30 cellular contexts compared by ENCODE assay signal in genomic region chr20:62540504-62540903, GRCh38.
DNase-seq lines count a peak whose midpoint lies in the region; ATAC-seq, FAIRE-seq and TF ChIP-seq lines count a peak whose summit lies in the region.
"Had no signal": no experiment of that assay in that cellular context is flagged by ENCODE, and none has a peak within 500 bp of the region (broad histone marks: within the 10 kb centered on the region; RNA-seq: fewer than 3 reads in every experiment).

No MANE protein-coding gene starts in this region.

- H3F3A ChIP-seq in GM23338 (replicated peaks; ENCODE audit: low read depth): no peaks in the 10 kb centered on the region

- H3K27me3 Mint-ChIP-seq in GM23338 (ENCODE audit: insufficient read depth, low read depth, poor library complexity): peaks cover 5% of the 10 kb centered on the region
- H3K27me3 Mint-ChIP-seq: activated naive CD8-positive, alpha-beta T cell treated with anti-CD3 and anti-CD28 coated beads for 36 hours; activated T-cell treated with anti-CD3 and anti-CD28 coated beads, Interleukin-2, amount 50 U/mL, for 24 hours had no signal

- H3K9me2 ChIP-seq in GM23338 (ENCODE audit: insufficient read depth): no peaks in the 10 kb centered on the region

- H2AFZ ChIP-seq in GM23338: no peak overlapping the region

- H3K9me3 ChIP-seq in transverse colon (no peaks in the 10 kb centered on the region), right cardiac atrium (ENCODE audit: control insufficient read depth, low read length) (no peaks in the 10 kb centered on the region)
- H3K9me3 ChIP-seq: colonic mucosa, left lung, neutrophil, tibial artery had no signal

- no peaks in the 10 kb centered on the region for H3K79me2 ChIP-seq in GM23338 (replicated peaks; ENCODE audit: insufficient read depth)

- no peaks in the 10 kb centered on the region for H3K4me1 Mint-ChIP-seq in GM23338
- H3K4me1 Mint-ChIP-seq: activated naive CD8-positive, alpha-beta T cell treated with anti-CD3 and anti-CD28 coated beads for 36 hours had no signal

- peaks cover 7% of the 10 kb centered on the region; the same call in 2 of the 3 replicates for H3K9me3 Mint-ChIP-seq in GM23338
- H3K9me3 Mint-ChIP-seq: activated T-cell treated with anti-CD3 and anti-CD28 coated beads, Interleukin-2, amount 50 U/mL, for 24 hours had no signal

- FAIRE-seq in GM12892 (lab: Jason Lieb, UNC): no peak
- FAIRE-seq: G401.6, RCC 7860 had no signal

- TF ChIP-seq EP300 in transverse colon (IDR thresholded peaks at IDR 0.05; ENCODE audit: low read depth): no peak

- no peak overlapping the region for H3K4me3 ChIP-seq in GM23338
- no peak overlapping the region for H3K4me3 ChIP-seq in NB4 (ENCODE audit: low read depth, low read length)
- no peak overlapping the region for H3K4me3 ChIP-seq in transverse colon
- H3K4me3 ChIP-seq in right cardiac atrium (ENCODE audit: low read length): no peak overlapping the region
- H3K4me3 ChIP-seq: BLaER1 treated with 17β-estradiol and CSF1 and Interleukin-3, amounts not matched to agents 10 nM and 100 nM; cardiac muscle cell; colonic mucosa; left lung; tibial artery had no signal

- no peak overlapping the region for H3K27ac Mint-ChIP-seq in GM23338
- H3K27ac Mint-ChIP-seq: activated naive CD8-positive, alpha-beta T cell treated with anti-CD3 and anti-CD28 coated beads for 36 hours; activated T-cell treated with anti-CD3 and anti-CD28 coated beads, Interleukin-2, amount 50 U/mL, for 24 hours had no signal

- 0 out of 3 replicates have a peak, but pooled peaks cover 3% of the 10 kb centered on the region for H3K36me3 Mint-ChIP-seq in GM23338 (ENCODE audit: low read depth)
- H3K36me3 Mint-ChIP-seq: activated naive CD8-positive, alpha-beta T cell treated with anti-CD3 and anti-CD28 coated beads for 36 hours had no signal

- in situ Hi-C loops in transverse colon (cut with MboI; ENCODE audit: low pct_ligation_motif_present in 1 of 4, low pct_unique_long_range_greater_than_20kb in 1 of 4, low sequenced_read_pairs in 3 of 4): no loop called here

- H3K4me1 ChIP-seq in GM23338 (ENCODE audit: insufficient read depth) (no peaks in the 10 kb centered on the region), transverse colon (peaks cover 13 to 27% (median 19%) of the 10 kb centered on the region in 4 donors), right cardiac atrium (ENCODE audit: control insufficient read depth, insufficient read depth, low read length) (no peaks in the 10 kb centered on the region)
- H3K4me1 ChIP-seq: colonic mucosa, left lung had no signal

- no peak overlapping the region for H3K4me3 Mint-ChIP-seq in GM23338
- H3K4me3 Mint-ChIP-seq: activated naive CD8-positive, alpha-beta T cell treated with anti-CD3 and anti-CD28 coated beads for 36 hours; activated T-cell treated with anti-CD3 and anti-CD28 coated beads, Interleukin-2, amount 50 U/mL, for 24 hours had no signal

- H3K27me3 ChIP-seq in GM23338 (ENCODE audit: insufficient read depth) (no peaks in the 10 kb centered on the region), transverse colon (peaks cover 27% of the 10 kb centered on the region), right cardiac atrium (ENCODE audit: control insufficient read depth, insufficient read depth) (no peaks in the 10 kb centered on the region)
- H3K27me3 ChIP-seq: BLaER1 treated with 17β-estradiol and CSF1 and Interleukin-3, amounts not matched to agents 10 nM and 100 nM; cardiac muscle cell; colonic mucosa had no signal

- DNase-seq in GM23338 (ENCODE audit: low spot score): peak; percentile 56
- no peak for DNase-seq in NB4 (ENCODE audit: low read depth)
- DNase-seq in erythroblast (lab: John Stamatoyannopoulos, UW): peak; percentile 32 to 42
- DNase-seq in transverse colon: no peak
- DNase-seq in right cardiac atrium: no peak
- no peak for DNase-seq in GM12892 (ENCODE audit: insufficient read length)
- DNase-seq: activated CD4-positive, alpha-beta T cell treated with anti-CD3 and anti-CD28 coated beads for 48 hours; activated gamma-delta T cell; activated naive CD8-positive, alpha-beta T cell treated with anti-CD3 and anti-CD28 coated beads for 36 hours; activated T-cell treated with anti-CD3 and anti-CD28 coated beads, Interleukin-2, amount 50 U/mL, for 24 hours; aorta; colonic mucosa; DMS53; effector CD8-positive, alpha-beta T cell; glutamatergic neuron; GOT3; left lung; mesenchymal stem cell; NCI-H146; NCI-H748 treated with DMSO at 0.1 percent for 48 hours; SIG-M5; stimulated activated CD4-positive, alpha-beta T cell treated with anti-CD3 and anti-CD28 coated beads, Interleukin-15, amount 100 ng/mL, for 24 hours; stimulated activated CD4-positive, alpha-beta T cell treated with anti-CD3 and anti-CD28 coated beads, Interleukin-4, amount 100 ng/mL, for 4 hours; tibial artery had no signal

- ATAC-seq in GM23338: no peak; the same call in 2 of the 3 replicates
- no peak for ATAC-seq in right cardiac atrium
- ATAC-seq in GM18907 (IDR thresholded peaks at IDR 0.05; ENCODE audit: unreplicated experiment): no peak
- ATAC-seq: left lung had no signal

- peak; percentile 36 to 55 for TF ChIP-seq CTCF in GM23338 (conservative IDR thresholded peaks at IDR 0.05; ENCODE audit: low read depth in 2 of 2)
- peak; percentile 32 for TF ChIP-seq CTCF in NB4 (IDR thresholded peaks at IDR 0.05; ENCODE audit: low read depth, low read length)
- no peak for TF ChIP-seq CTCF in transverse colon (IDR thresholded peaks at IDR 0.05)

- no peak overlapping the region for H3K4me2 ChIP-seq in GM23338
- H3K4me2 ChIP-seq: BLaER1 treated with 17β-estradiol and CSF1 and Interleukin-3, amounts not matched to agents 10 nM and 100 nM had no signal

- no peaks in the 10 kb centered on the region for H4K20me1 ChIP-seq in GM23338 (replicated peaks; ENCODE audit: insufficient read depth)

- TF ChIP-seq POLR2A in NB4 (IDR thresholded peaks at IDR 0.05; ENCODE audit: extremely low read depth, insufficient read length) (no peak), erythroblast (IDR thresholded peaks at IDR 0.05; ENCODE audit: low read length) (no peak), transverse colon (IDR thresholded peaks at IDR 0.05) (no peak), GM12892 (IDR thresholded peaks at IDR 0.05; ENCODE audit: low read depth, low read length) (no peak)

- no peak overlapping the region for H3K27ac ChIP-seq in GM23338 (ENCODE audit: low read depth)
- peak overlapping the region in 3 of 4 donors; percentile 8 to 79 (median 78) for H3K27ac ChIP-seq in transverse colon
- no peak overlapping the region for H3K27ac ChIP-seq in right cardiac atrium (ENCODE audit: low read length)
- H3K27ac ChIP-seq: BLaER1 treated with 17β-estradiol and CSF1 and Interleukin-3, amounts not matched to agents 10 nM and 100 nM; cardiac muscle cell; colonic mucosa; left lung; neutrophil; tibial artery had no signal

- no peaks in the 10 kb centered on the region for H3K36me3 ChIP-seq in GM23338 (ENCODE audit: insufficient read depth)
- no peaks in the 10 kb centered on the region for H3K36me3 ChIP-seq in transverse colon
- H3K36me3 ChIP-seq: BLaER1 treated with 17β-estradiol and CSF1 and Interleukin-3, amounts not matched to agents 10 nM and 100 nM; colonic mucosa; left lung; neutrophil; tibial artery had no signal

- WGBS in transverse colon (ENCODE audit: low coverage in 1 of 2), 2 donors: 83% methylated on average over 6 to 14 of the region's 14 CpGs
- WGBS in right cardiac atrium: 83% methylated on average over 14 of the region's 14 CpGs

- intact Hi-C loops in transverse colon (cut with DNase I; ENCODE audit: low total_unique reads) (no loop called here), right cardiac atrium (cut with DNase I) (no loop called here)

TF ChIP-seq in GM23338, 12 proteins besides CTCF, POLR2A, EP300 and RAD21 (continues in another document):
- TF ChIP-seq JUNB (IDR thresholded peaks at IDR 0.05; ENCODE audit: unreplicated experiment): no peak
- no peak for TF ChIP-seq ETS1 (IDR thresholded peaks at IDR 0.05)
- no peak for TF ChIP-seq STAT1 (IDR thresholded peaks at IDR 0.05; ENCODE audit: unreplicated experiment)
- TF ChIP-seq ZNF331 (CRISPR knock-in tag; IDR thresholded peaks at IDR 0.05; ENCODE audit: low read depth): no peak
- TF ChIP-seq ZNF114 (CRISPR knock-in tag; IDR thresholded peaks at IDR 0.05): no peak
- TF ChIP-seq CREB1 (CRISPR knock-in tag; IDR thresholded peaks at IDR 0.05; ENCODE audit: low read depth): no peak
- TF ChIP-seq REST (IDR thresholded peaks at IDR 0.05; ENCODE audit: unreplicated experiment): no peak
- TF ChIP-seq EZH2phosphoT487 (IDR thresholded peaks at IDR 0.05; ENCODE audit: unreplicated experiment): no peak

Comparison
In these comparisons a context has a peak if more than half of its experiments do, and no peak if none do; other contexts are left out.
1. DNase-seq: peak in GM23338 (single experiment) and erythroblast (2 of 2); none in NB4 (single experiment), transverse colon (single experiment), right cardiac atrium (0 of 3) and GM12892 (single experiment).
2. H3K27ac ChIP-seq: peak in transverse colon (3 of 4); none in GM23338 (single experiment) and right cardiac atrium (single experiment).
3. CTCF ChIP-seq: peak in GM23338 (2 of 2) and NB4 (single experiment); none in transverse colon (0 of 5).